ENCODE assay signal across 8 cellular contexts in genomic region chr12:21234395-21234794, GRCh38.
"Had no signal": no experiment of that assay in that cellular context is flagged by ENCODE, and none has a peak within 500 bp of the region (broad histone marks: within the 10 kb centered on the region; RNA-seq: fewer than 3 reads in every experiment).

No MANE protein-coding gene starts in this region.

- ATAC-seq: GM12878 had no signal

- H3K4me3 ChIP-seq: GM12878 had no signal

- DNase-seq: GDM1, GF-D8 had no signal

- FAIRE-seq: G401.6, GM12878, GM12891, GM12892, GM18507, GM19239 had no signal
